In the genomic region with DNA sequence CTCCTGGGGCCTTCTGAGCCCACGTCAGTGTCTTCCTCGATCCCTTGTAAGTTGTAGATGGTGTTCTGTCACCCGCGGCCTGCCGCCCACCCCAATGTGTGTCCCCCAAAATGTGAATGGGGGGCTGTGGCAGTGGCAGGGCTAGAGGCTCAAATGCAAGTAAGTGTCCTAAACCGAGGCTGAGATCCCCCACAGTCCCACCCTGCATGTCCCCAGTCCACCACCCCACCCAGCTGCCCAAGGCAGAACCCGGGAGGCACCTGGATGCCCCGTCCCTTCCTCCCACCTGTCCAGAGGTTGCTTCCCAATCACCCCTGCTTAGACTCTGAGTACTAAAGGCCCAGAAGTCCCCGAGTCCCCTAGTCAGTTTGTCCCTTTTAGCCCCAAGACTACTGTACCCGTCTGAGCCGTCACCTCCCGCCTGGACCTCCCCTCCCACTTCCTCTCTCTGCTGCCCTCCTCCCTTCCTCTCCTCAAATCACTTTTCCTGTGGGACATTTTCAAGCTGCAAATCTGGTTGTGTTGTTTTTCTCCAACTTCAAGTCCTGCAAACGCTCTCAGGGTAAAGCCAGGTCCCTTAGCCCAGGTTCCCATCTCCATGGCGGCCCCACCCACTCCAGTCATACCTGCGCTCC, we compare ENCODE assay signal across 1 cellular context.
TF ChIP-seq lines count a peak whose summit lies in the region.

No MANE protein-coding gene starts in this region.

TF ChIP-seq in GM23338, 12 proteins besides CTCF, POLR2A, EP300 and RAD21 (continued from another document):
- TF ChIP-seq, protein P1, sequence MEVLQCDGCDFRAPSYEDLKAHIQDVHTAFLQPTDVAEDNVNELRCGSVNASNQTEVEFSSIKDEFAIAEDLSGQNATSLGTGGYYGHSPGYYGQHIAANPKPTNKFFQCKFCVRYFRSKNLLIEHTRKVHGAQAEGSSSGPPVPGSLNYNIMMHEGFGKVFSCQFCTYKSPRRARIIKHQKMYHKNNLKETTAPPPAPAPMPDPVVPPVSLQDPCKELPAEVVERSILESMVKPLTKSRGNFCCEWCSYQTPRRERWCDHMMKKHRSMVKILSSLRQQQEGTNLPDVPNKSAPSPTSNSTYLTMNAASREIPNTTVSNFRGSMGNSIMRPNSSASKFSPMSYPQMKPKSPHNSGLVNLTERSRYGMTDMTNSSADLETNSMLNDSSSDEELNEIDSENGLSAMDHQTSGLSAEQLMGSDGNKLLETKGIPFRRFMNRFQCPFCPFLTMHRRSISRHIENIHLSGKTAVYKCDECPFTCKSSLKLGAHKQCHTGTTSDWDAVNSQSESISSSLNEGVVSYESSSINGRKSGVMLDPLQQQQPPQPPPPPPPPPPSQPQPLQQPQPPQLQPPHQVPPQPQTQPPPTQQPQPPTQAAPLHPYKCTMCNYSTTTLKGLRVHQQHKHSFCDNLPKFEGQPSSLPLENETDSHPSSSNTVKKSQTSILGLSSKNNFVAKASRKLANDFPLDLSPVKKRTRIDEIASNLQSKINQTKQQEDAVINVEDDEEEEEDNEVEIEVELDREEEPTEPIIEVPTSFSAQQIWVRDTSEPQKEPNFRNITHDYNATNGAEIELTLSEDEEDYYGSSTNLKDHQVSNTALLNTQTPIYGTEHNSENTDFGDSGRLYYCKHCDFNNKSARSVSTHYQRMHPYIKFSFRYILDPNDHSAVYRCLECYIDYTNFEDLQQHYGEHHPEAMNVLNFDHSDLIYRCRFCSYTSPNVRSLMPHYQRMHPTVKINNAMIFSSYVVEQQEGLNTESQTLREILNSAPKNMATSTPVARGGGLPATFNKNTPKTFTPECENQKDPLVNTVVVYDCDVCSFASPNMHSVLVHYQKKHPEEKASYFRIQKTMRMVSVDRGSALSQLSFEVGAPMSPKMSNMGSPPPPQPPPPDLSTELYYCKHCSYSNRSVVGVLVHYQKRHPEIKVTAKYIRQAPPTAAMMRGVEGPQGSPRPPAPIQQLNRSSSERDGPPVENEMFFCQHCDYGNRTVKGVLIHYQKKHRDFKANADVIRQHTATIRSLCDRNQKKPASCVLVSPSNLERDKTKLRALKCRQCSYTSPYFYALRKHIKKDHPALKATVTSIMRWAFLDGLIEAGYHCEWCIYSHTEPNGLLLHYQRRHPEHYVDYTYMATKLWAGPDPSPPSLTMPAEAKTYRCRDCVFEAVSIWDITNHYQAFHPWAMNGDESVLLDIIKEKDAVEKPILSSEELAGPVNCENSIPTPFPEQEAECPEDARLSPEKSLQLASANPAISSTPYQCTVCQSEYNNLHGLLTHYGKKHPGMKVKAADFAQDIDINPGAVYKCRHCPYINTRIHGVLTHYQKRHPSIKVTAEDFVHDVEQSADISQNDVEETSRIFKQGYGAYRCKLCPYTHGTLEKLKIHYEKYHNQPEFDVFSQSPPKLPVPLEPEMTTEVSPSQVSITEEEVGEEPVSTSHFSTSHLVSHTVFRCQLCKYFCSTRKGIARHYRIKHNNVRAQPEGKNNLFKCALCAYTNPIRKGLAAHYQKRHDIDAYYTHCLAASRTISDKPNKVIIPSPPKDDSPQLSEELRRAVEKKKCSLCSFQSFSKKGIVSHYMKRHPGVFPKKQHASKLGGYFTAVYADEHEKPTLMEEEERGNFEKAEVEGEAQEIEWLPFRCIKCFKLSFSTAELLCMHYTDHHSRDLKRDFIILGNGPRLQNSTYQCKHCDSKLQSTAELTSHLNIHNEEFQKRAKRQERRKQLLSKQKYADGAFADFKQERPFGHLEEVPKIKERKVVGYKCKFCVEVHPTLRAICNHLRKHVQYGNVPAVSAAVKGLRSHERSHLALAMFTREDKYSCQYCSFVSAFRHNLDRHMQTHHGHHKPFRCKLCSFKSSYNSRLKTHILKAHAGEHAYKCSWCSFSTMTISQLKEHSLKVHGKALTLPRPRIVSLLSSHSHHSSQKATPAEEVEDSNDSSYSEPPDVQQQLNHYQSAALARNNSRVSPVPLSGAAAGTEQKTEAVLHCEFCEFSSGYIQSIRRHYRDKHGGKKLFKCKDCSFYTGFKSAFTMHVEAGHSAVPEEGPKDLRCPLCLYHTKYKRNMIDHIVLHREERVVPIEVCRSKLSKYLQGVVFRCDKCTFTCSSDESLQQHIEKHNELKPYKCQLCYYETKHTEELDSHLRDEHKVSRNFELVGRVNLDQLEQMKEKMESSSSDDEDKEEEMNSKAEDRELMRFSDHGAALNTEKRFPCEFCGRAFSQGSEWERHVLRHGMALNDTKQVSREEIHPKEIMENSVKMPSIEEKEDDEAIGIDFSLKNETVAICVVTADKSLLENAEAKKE (CRISPR knock-in tag; IDR thresholded peaks at IDR 0.05), result no peak
- TF ChIP-seq EZH2phosphoT487 (IDR thresholded peaks at IDR 0.05; ENCODE audit: unreplicated experiment) (no peak), POLR2AphosphoS5 (IDR thresholded peaks at IDR 0.05; ENCODE audit: low read depth) (no peak), ZNF114 (CRISPR knock-in tag; IDR thresholded peaks at IDR 0.05) (no peak), ZNF331 (CRISPR knock-in tag; IDR thresholded peaks at IDR 0.05; ENCODE audit: low read depth) (no peak), STAT1 (IDR thresholded peaks at IDR 0.05; ENCODE audit: unreplicated experiment) (no peak)
TF ChIP-seq in GM23338: peak in this region for 0.
